In genomic region chr12:535396-535795, GRCh38 we compare ENCODE assay signal across 29 cellular contexts.
"Had no signal": no experiment of that assay in that cellular context is flagged by ENCODE, and none has a peak within 500 bp of the region (broad histone marks: within the 10 kb centered on the region; RNA-seq: fewer than 3 reads in every experiment).

No MANE protein-coding gene starts in this region.

- H3K4me3 Mint-ChIP-seq: natural killer cell treated with Interleukin-12 subunit alpha and Interleukin-12 subunit beta and Interleukin-15 and Interleukin-18, amount 100 ng/mL, for 72 hours; nephron progenitor cell; neural crest cell; stimulated activated effector memory CD8-positive, alpha-beta T cell treated with anti-CD3 and anti-CD28 coated beads, Interleukin-12 subunit alpha, Interleukin-12 subunit beta, amount 100 ng/mL, for 72 hours; stimulated activated naive B cell treated with anti-CD40 and anti-IgM and Interleukin-4, amounts not matched to agents 10 μg/mL and 1 μg/mL and 100 μg/mL, for 72 hours; stimulated activated naive CD8-positive, alpha-beta T cell treated with anti-CD3 and anti-CD28 coated beads, Interleukin-15, Interleukin-2, amounts not matched to agents 100 ng/mL and 50 ng/mL, for 24 hours had no signal

- H3K36me3 Mint-ChIP-seq: stimulated activated effector memory CD8-positive, alpha-beta T cell treated with anti-CD3 and anti-CD28 coated beads, Interleukin-12 subunit alpha, Interleukin-12 subunit beta, amount 100 ng/mL, for 72 hours; stimulated activated naive B cell treated with anti-CD40 and anti-IgM and Interleukin-4, amounts not matched to agents 10 μg/mL and 1 μg/mL and 100 μg/mL, for 72 hours had no signal

- H3K9ac ChIP-seq: parathyroid adenoma had no signal

- H3K27ac ChIP-seq: neutrophil, ovary, parathyroid adenoma, psoas muscle, right lobe of liver, sigmoid colon, thoracic aorta, thyroid gland, upper lobe of right lung, uterus had no signal

- H3K4me1 Mint-ChIP-seq: stimulated activated naive B cell treated with anti-CD40 and anti-IgM and Interleukin-4, amounts not matched to agents 10 μg/mL and 1 μg/mL and 100 μg/mL, for 72 hours had no signal

- H3K27ac Mint-ChIP-seq: naive thymus-derived CD8-positive, alpha-beta T cell; nephron progenitor cell; stimulated activated effector memory CD8-positive, alpha-beta T cell treated with anti-CD3 and anti-CD28 coated beads, Interleukin-12 subunit alpha, Interleukin-12 subunit beta, amount 100 ng/mL, for 72 hours; stimulated activated naive B cell treated with anti-CD40 and anti-IgM and Interleukin-4, amounts not matched to agents 10 μg/mL and 1 μg/mL and 100 μg/mL, for 72 hours; stimulated activated naive CD8-positive, alpha-beta T cell treated with anti-CD3 and anti-CD28 coated beads, Interleukin-15, Interleukin-2, amounts not matched to agents 100 ng/mL and 50 ng/mL, for 24 hours had no signal

- H3K9me3 ChIP-seq: ovary, psoas muscle, right lobe of liver, sigmoid colon, thyroid gland, upper lobe of right lung had no signal

- H3K27me3 Mint-ChIP-seq: natural killer cell treated with Interleukin-12 subunit alpha and Interleukin-12 subunit beta and Interleukin-15 and Interleukin-18, amount 100 ng/mL, for 72 hours; progenitor cell of endocrine pancreas had no signal

- ATAC-seq: naive thymus-derived CD8-positive, alpha-beta T cell; natural killer cell treated with Interleukin-12 subunit alpha and Interleukin-12 subunit beta and Interleukin-15 and Interleukin-18, amount 100 ng/mL, for 72 hours; psoas muscle; right cardiac atrium; right lobe of liver; stimulated activated effector memory CD8-positive, alpha-beta T cell treated with anti-CD3 and anti-CD28 coated beads, Interleukin-12 subunit alpha, Interleukin-12 subunit beta, amount 100 ng/mL, for 72 hours; stimulated activated naive B cell treated with anti-CD40 and anti-IgM and Interleukin-4, amounts not matched to agents 10 μg/mL and 1 μg/mL and 100 μg/mL, for 72 hours; upper lobe of right lung had no signal

- H3K36me3 ChIP-seq: neutrophil, ovary, right lobe of liver, sigmoid colon, thoracic aorta, thyroid gland, tibial nerve, upper lobe of right lung, uterus had no signal

- H3K4me3 ChIP-seq: ovary, psoas muscle, right lobe of liver, sigmoid colon, stomach, thoracic aorta, thyroid gland, tibial nerve, upper lobe of right lung, uterus had no signal

- FAIRE-seq: small intestine had no signal

- DNase-seq: naive thymus-derived CD8-positive, alpha-beta T cell; nephron progenitor cell; nucleus accumbens; ovary; psoas muscle; right cardiac atrium; right lobe of liver; sigmoid colon; small intestine; stimulated activated CD4-positive, alpha-beta T cell treated with anti-CD3 and anti-CD28 coated beads, Interleukin-15, amount 100 ng/mL, for 24 hours; stimulated activated CD4-positive, alpha-beta T cell treated with anti-CD3 and anti-CD28 coated beads, Interleukin-2, amount 100 ng/mL, for 24 hours; stimulated activated CD4-positive, alpha-beta T cell treated with anti-CD3 and anti-CD28 coated beads, Interleukin-2, amount 100 ng/mL, for 48 hours; stimulated activated CD4-positive, alpha-beta T cell treated with anti-CD3 and anti-CD28 coated beads, Interleukin-4, amount 100 ng/mL, for 24 hours; stimulated activated naive B cell treated with anti-CD40 and anti-IgM and Interleukin-4, amounts not matched to agents 10 μg/mL and 1 μg/mL and 100 μg/mL, for 72 hours; stimulated activated naive CD4-positive, alpha-beta T cell treated with Interleukin-2 at 50 U/mL for 16 hours; stomach; thyroid gland; trophoblast cell; upper lobe of right lung; uterus had no signal

- H3K4me1 ChIP-seq: psoas muscle, sigmoid colon, uterus had no signal
